ENCODE assay signal across 16 cellular contexts in the genomic region with DNA sequence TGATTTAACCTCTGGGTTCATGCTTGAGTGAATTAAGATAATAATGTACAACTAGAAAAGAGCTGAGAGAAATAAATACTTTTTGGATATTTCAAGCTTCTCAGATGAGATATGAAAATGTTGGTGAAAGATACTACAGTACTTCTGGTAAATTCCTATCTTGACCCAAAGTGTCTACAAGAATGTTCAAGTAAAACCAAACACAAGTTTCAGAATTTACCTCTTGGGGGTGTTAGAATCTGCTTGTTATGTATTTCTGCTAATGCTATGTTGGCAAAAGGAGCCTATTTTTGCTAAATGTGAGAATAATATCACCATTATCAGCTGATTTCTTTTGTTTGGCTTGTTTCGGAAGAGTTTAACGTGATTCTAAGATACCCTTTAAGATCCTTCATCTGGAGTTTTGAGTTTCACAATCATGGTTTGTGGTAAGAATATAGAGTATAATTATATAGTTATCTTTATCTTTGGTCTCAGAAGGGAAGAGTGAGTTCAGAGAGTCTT.
DNase-seq lines count a peak whose midpoint lies in the region; ATAC-seq and TF ChIP-seq lines count a peak whose summit lies in the region.
"Had no signal": no experiment of that assay in that cellular context is flagged by ENCODE, and none has a peak within 500 bp of the region (broad histone marks: within the 10 kb centered on the region; RNA-seq: fewer than 3 reads in every experiment).

No MANE protein-coding gene starts in this region.

- no peaks in the 10 kb centered on the region for H3K36me3 ChIP-seq in KMS-11 (ENCODE audit: insufficient read depth)
- no peaks in the 10 kb centered on the region for H3K36me3 ChIP-seq in hepatocyte (replicated peaks; ENCODE audit: insufficient read depth, low read depth)
- H3K36me3 ChIP-seq: BE2C had no signal

- H3K9me2 ChIP-seq in hepatocyte (replicated peaks; ENCODE audit: insufficient read depth) = no peaks in the 10 kb centered on the region

- H3K9ac ChIP-seq in KMS-11 = no peak overlapping the region

- H3K4me1 ChIP-seq in KMS-11 (ENCODE audit: low read depth, poor library complexity, severe bottlenecking) (peaks cover 30% of the 10 kb centered on the region), hepatocyte (ENCODE audit: insufficient read depth) (peaks cover 33% of the 10 kb centered on the region)
- H3K4me1 ChIP-seq: BE2C had no signal

- peak overlapping the region; percentile 44; the same call in 1 of the 2 replicates for H3K27ac ChIP-seq in KMS-11
- H3K27ac ChIP-seq in hepatocyte = peak overlapping the region; percentile 80
- H3K27ac ChIP-seq: A549, C4-2B had no signal

- 72% methylated on average over 2 of the region's 2 CpGs for WGBS in hepatocyte (ENCODE audit: low lambda C conversion rate, missing lambda C conversion rate)

- no peak overlapping the region for H2AFZ ChIP-seq in KMS-11 (ENCODE audit: low read depth)
- H2AFZ ChIP-seq in hepatocyte = no peak overlapping the region

- no peak for ATAC-seq in HG02870 (IDR thresholded peaks at IDR 0.05; ENCODE audit: unreplicated experiment)
- no peak for ATAC-seq in GM21515 (IDR thresholded peaks at IDR 0.05; ENCODE audit: unreplicated experiment)
- no peak for ATAC-seq in GM21619 (IDR thresholded peaks at IDR 0.05; ENCODE audit: unreplicated experiment)
- ATAC-seq: A549, GM12878, HepG2 had no signal

- H3K4me2 ChIP-seq in KMS-11 = peak overlapping the region; percentile 57; the same call in 1 of the 2 replicates
- peak overlapping the region; percentile 20 for H3K4me2 ChIP-seq in hepatocyte

- H4K20me1 ChIP-seq in KMS-11 (ENCODE audit: insufficient read depth) = no peaks in the 10 kb centered on the region
- H4K20me1 ChIP-seq in hepatocyte (ENCODE audit: insufficient read depth, poor library complexity, severe bottlenecking) = no peaks in the 10 kb centered on the region

- peak; percentile 56 for DNase-seq in NOMO-1 treated with DMSO at 0.1 percent for 48 hours (lab: John Stamatoyannopoulos, UW; ENCODE audit: unreplicated experiment)
- no peak for DNase-seq in hepatocyte (ENCODE audit: low spot score)
- DNase-seq in stimulated activated CD4-positive, alpha-beta T cell treated with anti-CD3 and anti-CD28 coated beads, Interleukin-2, amount 100 ng/mL, for 48 hours = no peak
- DNase-seq: BE2C; CD4-positive, alpha-beta memory T cell; DMS79; GOT3; H9 had no signal

- TF ChIP-seq CTCF in KMS-11 (conservative IDR thresholded peaks at IDR 0.05; ENCODE audit: low read depth, low read length) = no peak
- no peak for TF ChIP-seq CTCF in hepatocyte (IDR thresholded peaks at IDR 0.05; ENCODE audit: poor library complexity)

- H3K4me3 ChIP-seq in KMS-11 (IDR thresholded peaks at IDR 0.05; ENCODE audit: insufficient read depth, low read depth, low read length) (no peak overlapping the region), hepatocyte (no peak overlapping the region)
- H3K4me3 ChIP-seq: A549, GM12878 had no signal

- no peaks in the 10 kb centered on the region for H3K27me3 ChIP-seq in KMS-11 (ENCODE audit: insufficient read depth, low read depth)
- no peaks in the 10 kb centered on the region for H3K27me3 ChIP-seq in hepatocyte
- H3K27me3 ChIP-seq: BE2C had no signal

- H3K9me3 ChIP-seq in hepatocyte (ENCODE audit: low read depth) = no peaks in the 10 kb centered on the region
- H3K9me3 ChIP-seq: A549, BE2C had no signal

- H3K79me2 ChIP-seq in KMS-11 (ENCODE audit: insufficient read depth, low read depth) = no peaks in the 10 kb centered on the region
- no peaks in the 10 kb centered on the region for H3K79me2 ChIP-seq in hepatocyte
